In genomic region chr1:1678581-1679380, GRCh38 we compare ENCODE assay signal across 1 cellular context.
TF ChIP-seq lines count a peak whose summit lies in the region.

No MANE protein-coding gene starts in this region.

TF ChIP-seq in HepG2, 621 proteins besides CTCF, POLR2A, EP300 and RAD21 (continued from another document and continues in another):
- TF ChIP-seq, protein P1, sequence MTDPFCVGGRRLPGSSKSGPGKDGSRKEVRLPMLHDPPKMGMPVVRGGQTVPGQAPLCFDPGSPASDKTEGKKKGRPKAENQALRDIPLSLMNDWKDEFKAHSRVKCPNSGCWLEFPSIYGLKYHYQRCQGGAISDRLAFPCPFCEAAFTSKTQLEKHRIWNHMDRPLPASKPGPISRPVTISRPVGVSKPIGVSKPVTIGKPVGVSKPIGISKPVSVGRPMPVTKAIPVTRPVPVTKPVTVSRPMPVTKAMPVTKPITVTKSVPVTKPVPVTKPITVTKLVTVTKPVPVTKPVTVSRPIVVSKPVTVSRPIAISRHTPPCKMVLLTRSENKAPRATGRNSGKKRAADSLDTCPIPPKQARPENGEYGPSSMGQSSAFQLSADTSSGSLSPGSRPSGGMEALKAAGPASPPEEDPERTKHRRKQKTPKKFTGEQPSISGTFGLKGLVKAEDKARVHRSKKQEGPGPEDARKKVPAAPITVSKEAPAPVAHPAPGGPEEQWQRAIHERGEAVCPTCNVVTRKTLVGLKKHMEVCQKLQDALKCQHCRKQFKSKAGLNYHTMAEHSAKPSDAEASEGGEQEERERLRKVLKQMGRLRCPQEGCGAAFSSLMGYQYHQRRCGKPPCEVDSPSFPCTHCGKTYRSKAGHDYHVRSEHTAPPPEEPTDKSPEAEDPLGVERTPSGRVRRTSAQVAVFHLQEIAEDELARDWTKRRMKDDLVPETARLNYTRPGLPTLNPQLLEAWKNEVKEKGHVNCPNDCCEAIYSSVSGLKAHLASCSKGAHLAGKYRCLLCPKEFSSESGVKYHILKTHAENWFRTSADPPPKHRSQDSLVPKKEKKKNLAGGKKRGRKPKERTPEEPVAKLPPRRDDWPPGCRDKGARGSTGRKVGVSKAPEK (CRISPR knock-in tag; IDR thresholded peaks at IDR 0.05; ENCODE audit: borderline replicate concordance) = 0 out of 2 replicates have a peak, but pooled peaks have one; percentile 43
- TF ChIP-seq ZNF34 (CRISPR knock-in tag; IDR thresholded peaks at IDR 0.05; ENCODE audit: borderline replicate concordance) (no peak), ZNF879 (CRISPR knock-in tag; IDR thresholded peaks at IDR 0.05) (no peak), JUN (CRISPR knock-in tag; IDR thresholded peaks at IDR 0.05) (no peak), HMG20A (CRISPR knock-in tag; IDR thresholded peaks at IDR 0.05; ENCODE audit: borderline replicate concordance) (peak; percentile 46; the same call in 1 of the 2 replicates), TCF7L2 (IDR thresholded peaks at IDR 0.05; ENCODE audit: low read depth, low read length) (no peak), ZNF687 (CRISPR knock-in tag; IDR thresholded peaks at IDR 0.05) (peak; percentile 99), ZNF777 (CRISPR knock-in tag; IDR thresholded peaks at IDR 0.05) (peak; percentile 72; the same call in 1 of the 2 replicates), KDM5B (CRISPR knock-in tag; IDR thresholded peaks at IDR 0.05; ENCODE audit: borderline replicate concordance) (peak; percentile 90; the same call in 1 of the 2 replicates), ZNF784 (CRISPR knock-in tag; IDR thresholded peaks at IDR 0.05; ENCODE audit: borderline replicate concordance) (peak; percentile 73; the same call in 1 of the 2 replicates), ZNF10 (CRISPR knock-in tag; IDR thresholded peaks at IDR 0.05; ENCODE audit: borderline replicate concordance, low read depth) (no peak), ZNF331 (CRISPR knock-in tag; IDR thresholded peaks at IDR 0.05) (peak; percentile 71; the same call in 1 of the 2 replicates), HMGXB3 (CRISPR knock-in tag; IDR thresholded peaks at IDR 0.05; ENCODE audit: borderline replicate concordance) (0 out of 2 replicates have a peak, but pooled peaks have one; percentile 45), DZIP1 (CRISPR knock-in tag; IDR thresholded peaks at IDR 0.05) (no peak), MAFF (IDR thresholded peaks at IDR 0.05; ENCODE audit: low read depth, low read length) (no peak), HOXA9 (CRISPR knock-in tag; IDR thresholded peaks at IDR 0.05; ENCODE audit: borderline replicate concordance) (0 out of 2 replicates have a peak, but pooled peaks have one; percentile 46), ZHX2 (IDR thresholded peaks at IDR 0.05; ENCODE audit: low read depth) (0 out of 2 replicates have a peak, but pooled peaks have one; percentile 34), ZHX2 (CRISPR knock-in tag; IDR thresholded peaks at IDR 0.05; ENCODE audit: borderline replicate concordance) (no peak), SNAI1 (CRISPR knock-in tag; IDR thresholded peaks at IDR 0.05; ENCODE audit: borderline replicate concordance) (no peak; the same call in 1 of the 2 replicates), ZXDC (CRISPR knock-in tag; IDR thresholded peaks at IDR 0.05) (no peak; the same call in 1 of the 2 replicates), ZNF224 (CRISPR knock-in tag; IDR thresholded peaks at IDR 0.05) (no peak), NFE2L1 (CRISPR knock-in tag; IDR thresholded peaks at IDR 0.05; ENCODE audit: borderline replicate concordance) (no peak), ZNF607 (CRISPR knock-in tag; IDR thresholded peaks at IDR 0.05; ENCODE audit: borderline replicate concordance) (0 out of 2 replicates have a peak, but pooled peaks have one; percentile 72), ATF1 (CRISPR knock-in tag; IDR thresholded peaks at IDR 0.05) (no peak)
- TF ChIP-seq, protein P2, sequence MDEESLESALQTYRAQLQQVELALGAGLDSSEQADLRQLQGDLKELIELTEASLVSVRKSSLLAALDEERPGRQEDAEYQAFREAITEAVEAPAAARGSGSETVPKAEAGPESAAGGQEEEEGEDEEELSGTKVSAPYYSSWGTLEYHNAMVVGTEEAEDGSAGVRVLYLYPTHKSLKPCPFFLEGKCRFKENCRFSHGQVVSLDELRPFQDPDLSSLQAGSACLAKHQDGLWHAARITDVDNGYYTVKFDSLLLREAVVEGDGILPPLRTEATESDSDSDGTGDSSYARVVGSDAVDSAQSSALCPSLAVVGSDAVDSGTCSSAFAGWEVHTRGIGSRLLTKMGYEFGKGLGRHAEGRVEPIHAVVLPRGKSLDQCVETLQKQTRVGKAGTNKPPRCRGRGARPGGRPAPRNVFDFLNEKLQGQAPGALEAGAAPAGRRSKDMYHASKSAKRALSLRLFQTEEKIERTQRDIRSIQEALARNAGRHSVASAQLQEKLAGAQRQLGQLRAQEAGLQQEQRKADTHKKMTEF (CRISPR knock-in tag; IDR thresholded peaks at IDR 0.05) = peak; percentile 67
